30 cellular contexts compared by ENCODE assay signal in genomic region chr9:26710008-26710407, GRCh38.
"Had no signal": no experiment of that assay in that cellular context is flagged by ENCODE, and none has a peak within 500 bp of the region (broad histone marks: within the 10 kb centered on the region; RNA-seq: fewer than 3 reads in every experiment).

No MANE protein-coding gene starts in this region.

- H3K79me2 ChIP-seq: parathyroid adenoma had no signal

- H3K4me1 Mint-ChIP-seq: naive thymus-derived CD4-positive, alpha-beta T cell; natural killer cell; nephron; neural progenitor cell; stimulated activated naive B cell treated with anti-CD40 and anti-IgM and Interleukin-4, amounts not matched to agents 10 μg/mL and 1 μg/mL and 100 μg/mL, for 72 hours had no signal

- H2AFZ ChIP-seq: neural progenitor cell, parathyroid adenoma had no signal

- H3K4me3 Mint-ChIP-seq: naive thymus-derived CD4-positive, alpha-beta T cell; natural killer cell; nephron; neural progenitor cell; stimulated activated naive B cell treated with anti-CD40 and anti-IgM and Interleukin-4, amounts not matched to agents 10 μg/mL and 1 μg/mL and 100 μg/mL, for 72 hours; stimulated activated naive CD8-positive, alpha-beta T cell treated with anti-CD3 and anti-CD28 coated beads, Interleukin-15, Interleukin-2, amounts not matched to agents 100 ng/mL and 50 ng/mL, for 24 hours had no signal

- H3K27ac ChIP-seq: neural progenitor cell, ovary, parathyroid adenoma, psoas muscle, skin epidermis, spleen, stomach, thoracic aorta, thyroid gland, tibial nerve, upper lobe of left lung, uterus had no signal

- H3K9me3 ChIP-seq: ovary, psoas muscle, spleen, stomach, thoracic aorta, thyroid gland, tibial nerve, upper lobe of left lung, uterus had no signal

- H3K27me3 ChIP-seq: neural progenitor cell, ovary, spleen, thyroid gland, tibial nerve, upper lobe of left lung, uterus had no signal

- H3K36me3 Mint-ChIP-seq: naive thymus-derived CD4-positive, alpha-beta T cell; natural killer cell; stimulated activated naive B cell treated with anti-CD40 and anti-IgM and Interleukin-4, amounts not matched to agents 10 μg/mL and 1 μg/mL and 100 μg/mL, for 72 hours had no signal

- DNase-seq: naive thymus-derived CD4-positive, alpha-beta T cell; natural killer cell; occipital lobe; ovary; posterior cingulate gyrus; psoas muscle; right cardiac atrium; spleen; stimulated activated CD4-positive, alpha-beta T cell treated with anti-CD3 and anti-CD28 coated beads, Interleukin-12 subunit alpha, Interleukin-12 subunit beta, amount 100 ng/mL, for 4 hours; stimulated activated CD4-positive, alpha-beta T cell treated with anti-CD3 and anti-CD28 coated beads, Interleukin-1b, Interleukin-23, amount 100 ng/mL, for 48 hours; stimulated activated CD4-positive, alpha-beta T cell treated with anti-CD3 and anti-CD28 coated beads, Interleukin-4, amount 100 ng/mL, for 1 hour; stimulated activated CD4-positive, alpha-beta T cell treated with anti-CD3 and anti-CD28 coated beads, Interleukin-4, amount 100 ng/mL, for 4 hours; stimulated activated CD8-positive, alpha-beta memory T cell treated with anti-CD3 and anti-CD28 coated beads, Interleukin-4, amount 100 ng/mL, for 48 hours; stimulated activated naive B cell treated with anti-CD40 and anti-IgM and Interleukin-4, amounts not matched to agents 10 μg/mL and 1 μg/mL and 100 μg/mL, for 72 hours; stimulated activated naive CD4-positive, alpha-beta T cell treated with Interleukin-2 at 50 U/mL for 16 hours; stomach; thyroid gland; trophoblast cell; upper lobe of left lung; uterus had no signal

- H3K9ac ChIP-seq: neural progenitor cell, parathyroid adenoma had no signal

- ATAC-seq: naive thymus-derived CD4-positive, alpha-beta T cell; natural killer cell; psoas muscle; right cardiac atrium; sciatic nerve; stimulated activated naive B cell treated with anti-CD40 and anti-IgM and Interleukin-4, amounts not matched to agents 10 μg/mL and 1 μg/mL and 100 μg/mL, for 72 hours had no signal

- H3K36me3 ChIP-seq: neural progenitor cell, ovary, spleen, stomach, thoracic aorta, thyroid gland, tibial nerve, upper lobe of left lung, uterus had no signal

- H3K4me3 ChIP-seq: neural progenitor cell, ovary, psoas muscle, skin epidermis, smooth muscle cell, spleen, stomach, thoracic aorta, thyroid gland, tibial nerve, upper lobe of left lung, uterus had no signal

- H3K4me1 ChIP-seq: neural progenitor cell, parathyroid adenoma, psoas muscle, spleen, stomach, thyroid gland, tibial nerve, upper lobe of left lung, uterus had no signal

- H3K4me2 ChIP-seq: neural progenitor cell, smooth muscle cell had no signal

- H3K27me3 Mint-ChIP-seq: stimulated activated naive B cell treated with anti-CD40 and anti-IgM and Interleukin-4, amounts not matched to agents 10 μg/mL and 1 μg/mL and 100 μg/mL, for 72 hours had no signal

- H3K27ac Mint-ChIP-seq: naive thymus-derived CD4-positive, alpha-beta T cell; natural killer cell; nephron; neural progenitor cell; progenitor cell of endocrine pancreas; stimulated activated naive B cell treated with anti-CD40 and anti-IgM and Interleukin-4, amounts not matched to agents 10 μg/mL and 1 μg/mL and 100 μg/mL, for 72 hours; stimulated activated naive CD8-positive, alpha-beta T cell treated with anti-CD3 and anti-CD28 coated beads, Interleukin-15, Interleukin-2, amounts not matched to agents 100 ng/mL and 50 ng/mL, for 24 hours had no signal
